11 cellular contexts compared by ENCODE assay signal in the genomic region with DNA sequence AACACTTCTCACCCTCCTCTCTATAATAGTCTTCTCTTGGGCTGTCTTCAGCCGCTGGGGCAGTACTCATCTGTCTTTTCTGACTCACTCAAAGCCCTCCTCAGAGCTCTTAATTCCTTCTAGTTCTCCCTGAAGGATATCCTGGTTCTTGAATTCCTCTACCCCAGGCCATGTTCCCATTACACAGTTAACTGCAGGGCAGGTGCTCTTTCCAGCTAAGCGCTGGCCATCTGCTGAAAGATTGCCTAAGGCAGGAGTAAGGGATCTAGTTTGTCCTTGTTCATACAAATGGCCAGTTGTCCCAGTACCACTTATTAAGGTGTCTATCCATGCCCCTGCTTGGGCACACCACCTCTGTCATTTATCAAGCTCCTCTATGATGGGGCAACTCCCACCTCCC. TPM values are rescaled to one million over a fixed set of nuclear protein-coding genes. Genes with fewer than 3 reads are reported as not detected.
"Had no signal": no experiment of that assay in that cellular context is flagged by ENCODE, and none has a peak within 500 bp of the region (broad histone marks: within the 10 kb centered on the region; RNA-seq: fewer than 3 reads in every experiment).

No MANE protein-coding gene starts in this region.

- H3K4me3 ChIP-seq: gastrocnemius medialis, heart right ventricle, lung, SJCRH30, tibial artery had no signal

- DNase-seq: activated CD8-positive, alpha-beta memory T cell treated with anti-CD3 and anti-CD28 coated beads, Interleukin-2, amount 50 U/mL, for 4 hours; activated CD8-positive, alpha-beta T cell treated with anti-CD3 and anti-CD28 coated beads, Interleukin-2, amount 10 ng/mL, durations not matched to agents 7 days and 5 days; erythroblast; gastrocnemius medialis; heart right ventricle; nucleus accumbens; SJCRH30; stimulated activated naive CD4-positive, alpha-beta T cell; T1000; tibial artery had no signal

- H3K27me3 ChIP-seq: heart right ventricle had no signal

- H3K4me3 Mint-ChIP-seq: activated CD8-positive, alpha-beta T cell treated with anti-CD3 and anti-CD28 coated beads, Interleukin-2, amount 10 ng/mL, durations not matched to agents 7 days and 5 days had no signal

- ATAC-seq: activated CD8-positive, alpha-beta T cell treated with anti-CD3 and anti-CD28 coated beads, Interleukin-2, amount 10 ng/mL, durations not matched to agents 7 days and 5 days; gastrocnemius medialis; heart right ventricle had no signal

- H3K36me3 ChIP-seq: gastrocnemius medialis, heart right ventricle, SJCRH30, tibial artery had no signal

- H3K9me3 ChIP-seq: gastrocnemius medialis, heart right ventricle, SJCRH30, tibial artery had no signal

- H3K4me1 ChIP-seq: gastrocnemius medialis, SJCRH30, tibial artery had no signal

- H3K27ac ChIP-seq: gastrocnemius medialis, heart right ventricle, SJCRH30, tibial artery had no signal

- H3K27ac Mint-ChIP-seq: activated CD8-positive, alpha-beta T cell treated with anti-CD3 and anti-CD28 coated beads, Interleukin-2, amount 10 ng/mL, durations not matched to agents 7 days and 5 days had no signal

RNA-seq across cellular contexts. Expression of a gene that starts 37.5 kb away (rescaled TPM):
- total RNA-seq: SJCRH30 had no signal
